Comparison of ENCODE assay signal across 5 cellular contexts in genomic region chr16:75456486-75456885, GRCh38. TPM values are rescaled to one million over a fixed set of nuclear protein-coding genes. Genes with fewer than 3 reads are reported as not detected.
"Had no signal": no experiment of that assay in that cellular context is flagged by ENCODE, and none has a peak within 500 bp of the region (broad histone marks: within the 10 kb centered on the region; RNA-seq: fewer than 3 reads in every experiment).

No MANE protein-coding gene starts in this region.

RNA-seq across cellular contexts. Expression of gene CHST6, which starts 38.8 kb away (rescaled TPM):
- total RNA-seq: activated CD4-positive, alpha-beta memory T cell treated with anti-CD3 and anti-CD28 coated beads for 36 hours; activated T-helper 1 cell treated with anti-CD3 and anti-CD28 coated beads, Interleukin-12 subunit alpha, Interleukin-12 subunit beta, Interleukin-2, Interleukin-4 antibody, amounts not matched to agents 30 ng/mL and 10 ng/mL and 1 ng/mL, durations not matched to agents 14 hours and 24 hours and 36 hours; naive thymus-derived CD8-positive, alpha-beta T cell; T-helper 1 cell treated with Interleukin-12 subunit alpha and Interleukin-12 subunit beta and Interleukin-4 antibody, amounts not matched to agents 30 ng/mL and 1 ng/mL, for 36 hours had no signal
- polyA plus RNA-seq: liver; naive thymus-derived CD8-positive, alpha-beta T cell had no signal
